36 cellular contexts compared by ENCODE assay signal in genomic region chr1:185288435-185288834, GRCh38.
"Had no signal": no experiment of that assay in that cellular context is flagged by ENCODE, and none has a peak within 500 bp of the region (broad histone marks: within the 10 kb centered on the region; RNA-seq: fewer than 3 reads in every experiment).

No MANE protein-coding gene starts in this region.

- H3K9me3 ChIP-seq: MG63 had no signal

- H3K36me3 ChIP-seq: WERI-Rb-1 had no signal

- H3K27ac Mint-ChIP-seq: activated CD4-positive, alpha-beta memory T cell treated with anti-CD3 and anti-CD28 coated beads, Interleukin-2, amount 10 ng/mL, durations not matched to agents 7 days and 5 days; activated naive CD4-positive, alpha-beta T cell treated with anti-CD3 and anti-CD28 coated beads for 36 hours; activated naive CD8-positive, alpha-beta T cell; activated naive CD8-positive, alpha-beta T cell treated with anti-CD3 and anti-CD28 coated beads, Interleukin-2, amount 50 U/mL, for 24 hours; activated T-helper 2 cell treated with anti-CD3 and anti-CD28 coated beads, Interferon-gamma antibody, Interleukin-2, Interleukin-4, amounts not matched to agents 10 μg/mL and 5 μg/mL and 100 μg/mL, durations not matched to agents 14 hours and 24 hours and 36 hours had no signal

- ATAC-seq: activated CD8-positive, alpha-beta memory T cell treated with anti-CD3 and anti-CD28 coated beads, Interleukin-2, amount 10 ng/mL, durations not matched to agents 7 days and 5 days; activated naive CD8-positive, alpha-beta T cell treated with anti-CD3 and anti-CD28 coated beads, Interleukin-2, amount 50 U/mL, for 24 hours; Panc1 had no signal

- H3K27me3 Mint-ChIP-seq: activated CD4-positive, alpha-beta memory T cell treated with anti-CD3 and anti-CD28 coated beads, Interleukin-2, amount 10 ng/mL, durations not matched to agents 7 days and 5 days; activated CD8-positive, alpha-beta memory T cell treated with anti-CD3 and anti-CD28 coated beads, Interleukin-2, amount 10 ng/mL, durations not matched to agents 7 days and 5 days; activated naive CD8-positive, alpha-beta T cell; activated naive CD8-positive, alpha-beta T cell treated with anti-CD3 and anti-CD28 coated beads, Interleukin-2, amount 50 U/mL, for 24 hours; brain had no signal

- H3K4me3 ChIP-seq: MG63, SJCRH30, SK-N-MC had no signal

- H3K4me3 Mint-ChIP-seq: activated CD4-positive, alpha-beta memory T cell treated with anti-CD3 and anti-CD28 coated beads, Interleukin-2, amount 10 ng/mL, durations not matched to agents 7 days and 5 days; activated CD8-positive, alpha-beta memory T cell treated with anti-CD3 and anti-CD28 coated beads, Interleukin-2, amount 10 ng/mL, durations not matched to agents 7 days and 5 days; activated naive CD4-positive, alpha-beta T cell treated with anti-CD3 and anti-CD28 coated beads for 36 hours; activated naive CD8-positive, alpha-beta T cell; activated naive CD8-positive, alpha-beta T cell treated with anti-CD3 and anti-CD28 coated beads, Interleukin-2, amount 50 U/mL, for 24 hours; brain had no signal

- H3K27ac ChIP-seq: SJCRH30, SK-N-MC, WERI-Rb-1 had no signal

- H3K4me1 ChIP-seq: SJCRH30 had no signal

- H3K4me1 Mint-ChIP-seq: brain had no signal

- DNase-seq: activated CD4-positive, alpha-beta memory T cell treated with anti-CD3 and anti-CD28 coated beads, Interleukin-2, amount 10 ng/mL, durations not matched to agents 7 days and 5 days; activated CD4-positive, alpha-beta T cell treated with anti-CD3 and anti-CD28 coated beads for 1 hour; activated CD4-positive, alpha-beta T cell treated with anti-CD3 and anti-CD28 coated beads for 48 hours; activated CD4-positive, CD25-positive, alpha-beta regulatory T cell; activated CD8-positive, alpha-beta memory T cell treated with anti-CD3 and anti-CD28 coated beads for 24 hours; activated CD8-positive, alpha-beta memory T cell treated with anti-CD3 and anti-CD28 coated beads, Interleukin-2, amount 10 ng/mL, durations not matched to agents 7 days and 5 days; activated CD8-positive, alpha-beta memory T cell treated with anti-CD3 and anti-CD28 coated beads, Interleukin-2, amount 50 U/mL, for 48 hours; activated gamma-delta T cell; activated naive CD4-positive, alpha-beta T cell treated with anti-CD3 and anti-CD28 coated beads for 36 hours; activated naive CD8-positive, alpha-beta T cell treated with anti-CD3 and anti-CD28 coated beads, Interleukin-2, amount 50 U/mL, for 24 hours; activated T-cell treated with anti-CD3 and anti-CD28 coated beads, Interleukin-2, amount 50 U/mL, for 48 hours; anterior cingulate cortex; caudate nucleus; cerebellar nuclear complex; Kasumi-1; KG1; MG63; NCI-H1048; NCI-H1105 treated with DMSO at 0.1 percent for 48 hours; NCI-H1436 treated with DMSO at 0.1 percent for 48 hours; NCI-H1694 treated with DMSO at 0.1 percent for 48 hours; NCI-H2029; NCI-H510A; NCI-H526; NCI-H748 treated with DMSO at 0.1 percent for 48 hours; NK-92 treated with Interleukin-12 subunit alpha and Interleukin-12 subunit beta, amount 100 ng/mL, for 24 hours; SHP77; SJCRH30; T1000; WERI-Rb-1 had no signal

- H3K27me3 ChIP-seq: MG63, SJCRH30 had no signal

- H3K9me3 Mint-ChIP-seq: activated CD4-positive, alpha-beta memory T cell treated with anti-CD3 and anti-CD28 coated beads, Interleukin-2, amount 10 ng/mL, durations not matched to agents 7 days and 5 days; activated naive CD4-positive, alpha-beta T cell treated with anti-CD3 and anti-CD28 coated beads for 36 hours; activated naive CD8-positive, alpha-beta T cell treated with anti-CD3 and anti-CD28 coated beads, Interleukin-2, amount 50 U/mL, for 24 hours; activated T-helper 2 cell treated with anti-CD3 and anti-CD28 coated beads, Interferon-gamma antibody, Interleukin-2, Interleukin-4, amounts not matched to agents 10 μg/mL and 5 μg/mL and 100 μg/mL, durations not matched to agents 14 hours and 24 hours and 36 hours had no signal

- FAIRE-seq: bronchial epithelial cell had no signal
